Comparison of ENCODE assay signal across 21 cellular contexts in the genomic region with DNA sequence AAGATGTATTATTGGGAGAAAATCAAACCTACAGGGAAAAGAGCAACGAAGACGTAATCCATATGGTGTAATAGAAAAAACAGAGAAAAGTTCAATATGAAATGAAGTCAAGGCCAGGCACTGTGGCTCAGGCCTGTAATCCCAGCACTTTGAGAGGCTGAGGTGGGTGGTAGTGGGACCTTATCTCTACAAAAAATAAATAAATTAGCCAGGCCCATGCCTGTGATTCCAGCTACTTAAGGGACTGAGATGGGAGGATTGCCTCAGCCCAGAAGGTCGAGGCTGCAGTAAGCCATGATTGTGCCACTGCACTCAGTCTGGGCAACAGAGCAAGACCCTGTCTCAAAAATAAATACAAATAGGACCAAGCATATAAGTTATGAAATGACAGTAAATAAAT.
"Had no signal": no experiment of that assay in that cellular context is flagged by ENCODE, and none has a peak within 500 bp of the region (broad histone marks: within the 10 kb centered on the region; RNA-seq: fewer than 3 reads in every experiment).

No MANE protein-coding gene starts in this region.

- H3K4me3 Mint-ChIP-seq: activated naive CD8-positive, alpha-beta T cell; activated T-cell treated with anti-CD3 and anti-CD28 coated beads, Interleukin-2, amount 50 U/mL, for 72 hours; natural killer cell; neural progenitor cell had no signal

- H3K27ac ChIP-seq: body of pancreas, left lung, lower lobe of right lung, neural progenitor cell, parathyroid adenoma, psoas muscle, suprapubic skin, tibial nerve had no signal

- H3K4me1 Mint-ChIP-seq: neural progenitor cell had no signal

- H2AFZ ChIP-seq: neural progenitor cell, parathyroid adenoma had no signal

- H3K4me3 ChIP-seq: body of pancreas, left lung, lower lobe of right lung, neural progenitor cell, psoas muscle, suprapubic skin, tibial nerve had no signal

- ATAC-seq: activated T-cell treated with anti-CD3 and anti-CD28 coated beads, Interleukin-2, amount 50 U/mL, for 72 hours; body of pancreas; left lung; lower lobe of right lung; natural killer cell had no signal

- DNase-seq: activated CD4-positive, alpha-beta T cell treated with anti-CD3 and anti-CD28 coated beads for 4 hours; activated CD4-positive, alpha-beta T cell treated with anti-CD3 and anti-CD28 coated beads, Interleukin-2, amount 50 U/mL, for 4 hours; activated naive CD4-positive, alpha-beta T cell treated with Interleukin-2 at 50 U/mL for 16 hours; activated T-cell treated with anti-CD3 and anti-CD28 coated beads for 4 hours; activated T-cell treated with anti-CD3 and anti-CD28 coated beads, Interleukin-2, amount 50 U/mL, for 72 hours; aorta; body of pancreas; foreskin fibroblast; kidney glomerular epithelial cell; left lung; lower lobe of right lung; mesenchymal stem cell; natural killer cell; occipital lobe; psoas muscle; stimulated activated naive CD4-positive, alpha-beta T cell had no signal

- H3K27ac Mint-ChIP-seq: activated naive CD8-positive, alpha-beta T cell; activated T-cell treated with anti-CD3 and anti-CD28 coated beads, Interleukin-2, amount 50 U/mL, for 72 hours; natural killer cell; neural progenitor cell had no signal

- H3K9me3 Mint-ChIP-seq: activated T-cell treated with anti-CD3 and anti-CD28 coated beads, Interleukin-2, amount 50 U/mL, for 72 hours; natural killer cell had no signal

- H3K27me3 ChIP-seq: body of pancreas, left lung, neural progenitor cell, suprapubic skin, tibial nerve had no signal

- H3K4me2 ChIP-seq: neural progenitor cell had no signal

- H3K36me3 ChIP-seq: lower lobe of right lung, suprapubic skin had no signal

- H3K27me3 Mint-ChIP-seq: activated naive CD8-positive, alpha-beta T cell had no signal

- H3K9me3 ChIP-seq: body of pancreas, left lung, lower lobe of right lung, suprapubic skin had no signal

- H3K4me1 ChIP-seq: neural progenitor cell, parathyroid adenoma had no signal

- H3K36me3 Mint-ChIP-seq: natural killer cell had no signal
